Comparison of ENCODE assay signal across 26 cellular contexts in genomic region chr20:64260239-64260638, GRCh38. TPM values are rescaled to one million over a fixed set of nuclear protein-coding genes. Genes with fewer than 3 reads are reported as not detected.
DNase-seq lines count a peak whose midpoint lies in the region; ATAC-seq, FAIRE-seq and TF ChIP-seq lines count a peak whose summit lies in the region.
"Had no signal": no experiment of that assay in that cellular context is flagged by ENCODE, and none has a peak within 500 bp of the region (broad histone marks: within the 10 kb centered on the region; RNA-seq: fewer than 3 reads in every experiment).

No MANE protein-coding gene starts in this region.

- peaks cover 50% of the 10 kb centered on the region for H3K36me3 Mint-ChIP-seq in activated T-helper 17 cell treated with anti-CD3 and anti-CD28 coated beads, Interleukin-2, amount 50 U/mL, for 72 hours (ENCODE audit: low read depth)
- H3K36me3 Mint-ChIP-seq in nephron (ENCODE audit: low read depth): peaks cover 18% of the 10 kb centered on the region

- peaks cover 36% of the 10 kb centered on the region for H3K4me1 Mint-ChIP-seq in activated T-helper 17 cell treated with anti-CD3 and anti-CD28 coated beads, Interleukin-2, amount 50 U/mL, for 72 hours
- peaks cover 71% of the 10 kb centered on the region for H3K4me1 Mint-ChIP-seq in nephron

- no peaks in the 10 kb centered on the region for H3K27me3 Mint-ChIP-seq in activated T-helper 17 cell treated with anti-CD3 and anti-CD28 coated beads, Interleukin-2, amount 50 U/mL, for 72 hours
- H3K27me3 Mint-ChIP-seq in nephron (ENCODE audit: low read depth): no peaks in the 10 kb centered on the region

- no peaks in the 10 kb centered on the region for H3K9me3 Mint-ChIP-seq in activated T-helper 17 cell treated with anti-CD3 and anti-CD28 coated beads, Interleukin-2, amount 50 U/mL, for 72 hours
- H3K9me3 Mint-ChIP-seq in nephron: no peaks in the 10 kb centered on the region
- H3K9me3 Mint-ChIP-seq: T-helper 1 cell treated with Interleukin-12 subunit alpha and Interleukin-12 subunit beta and Interleukin-4 antibody, amounts not matched to agents 30 μg/mL and 1 μg/mL, for 36 hours had no signal

- ATAC-seq in right lobe of liver: no peak
- ATAC-seq in HepG2: no peak
- no peak for ATAC-seq in activated T-helper 17 cell treated with anti-CD3 and anti-CD28 coated beads, Interleukin-2, amount 50 U/mL, for 72 hours (replicated peaks)
- ATAC-seq in HG02970 (IDR thresholded peaks at IDR 0.05; ENCODE audit: low FRiP score, unreplicated experiment): no peak
- ATAC-seq: GM12878 had no signal

- no peak overlapping the region for H3K4me3 ChIP-seq in right lobe of liver
- no peak overlapping the region for H3K4me3 ChIP-seq in HepG2 (replicated peaks in 1 of 3; ENCODE audit: insufficient read depth in 1 of 3, low read depth in 2 of 3, low read length in 3 of 3)
- no peak overlapping the region for H3K4me3 ChIP-seq in uterus
- H3K4me3 ChIP-seq: cardiac muscle cell, GM12878, PC-9, SJCRH30 had no signal

- intact Hi-C loops in right lobe of liver (cut with DNase I) (no loop called here), HepG2 (cut with micrococcal nuclease; ENCODE audit: unreplicated experiment) (no loop called here), uterus (cut with DNase I; ENCODE audit: low total_unique reads) (no loop called here)

- H3K9me3 ChIP-seq in right lobe of liver (no peaks in the 10 kb centered on the region), HepG2 (ENCODE audit: low read length) (no peaks in the 10 kb centered on the region), uterus (no peaks in the 10 kb centered on the region)
- H3K9me3 ChIP-seq: SJCRH30 had no signal

- peaks cover 0 to 6% (median 0%) of the 10 kb centered on the region in 4 donors for H3K36me3 ChIP-seq in right lobe of liver
- H3K36me3 ChIP-seq in HepG2 (replicated peaks in 1 of 2; ENCODE audit: control insufficient read depth in 1 of 2, insufficient read depth in 2 of 2, low read length in 2 of 2): peaks cover 19 to 39% of the 10 kb centered on the region in 2 experiments; a peak in 4 of 5 replicates
- H3K36me3 ChIP-seq in uterus: no peaks in the 10 kb centered on the region
- H3K36me3 ChIP-seq: cardiac muscle cell, SJCRH30 had no signal

- H3K27ac ChIP-seq in right lobe of liver (peak overlapping the region in 2 of 3 donors; percentile 25 to 56), HepG2 (ENCODE audit: extremely low read length, insufficient read depth, low read length) (no peak overlapping the region), uterus (peak overlapping the region; percentile 39 to 72)
- H3K27ac ChIP-seq: epithelial cell of prostate, PC-9, SJCRH30, VCaP had no signal

- TF ChIP-seq CTCF in right lobe of liver (IDR thresholded peaks at IDR 0.05) (no peak), HepG2 (CRISPR knock-in tag; IDR thresholded peaks at IDR 0.05) (no peak), nephron (IDR thresholded peaks at IDR 0.05; ENCODE audit: unreplicated experiment in 3 of 3) (no peak), uterus (IDR thresholded peaks at IDR 0.05) (no peak)

- H3K79me2 ChIP-seq in HepG2 (ENCODE audit: insufficient read depth, low read length): peaks cover 30% of the 10 kb centered on the region

- no peaks in the 10 kb centered on the region for H4K20me1 ChIP-seq in HepG2 (ENCODE audit: insufficient read depth, low read length)

- H3K27me3 ChIP-seq in right lobe of liver: no peaks in the 10 kb centered on the region
- H3K27me3 ChIP-seq in HepG2 (ENCODE audit: control insufficient read depth in 1 of 2, insufficient read depth in 2 of 2, low read length in 2 of 2): no peaks in the 10 kb centered on the region; a peak in 1 of 5 replicates
- H3K27me3 ChIP-seq in uterus: no peaks in the 10 kb centered on the region
- H3K27me3 ChIP-seq: cardiac muscle cell, dorsolateral prefrontal cortex, SJCRH30 had no signal

- no peak for DNase-seq in right lobe of liver
- no peak for DNase-seq in HepG2 (ENCODE audit: low spot score)
- DNase-seq in uterus: no peak
- no peak for DNase-seq in DMS53 treated with DMSO at 0.1 percent for 48 hours (lab: John Stamatoyannopoulos, UW; ENCODE audit: unreplicated experiment)
- DNase-seq: activated CD4-positive, alpha-beta T cell treated with anti-CD3 and anti-CD28 coated beads, Interleukin-2, amount 50 U/mL, for 4 hours; activated gamma-delta T cell; DMS79 treated with DMSO at 0.1 percent for 48 hours; dorsolateral prefrontal cortex; HCEC 1CT; hippocampal formation; KBM-7; MM.1S; NCI-H1417 treated with DMSO at 0.1 percent for 48 hours; NCI-H510A; occipital lobe; PC-9; SJCRH30; stimulated activated CD4-positive, alpha-beta T cell treated with anti-CD3 and anti-CD28 coated beads, Interleukin-4, amount 100 ng/mL, for 4 hours had no signal

- no peak for TF ChIP-seq RAD21 in HepG2 (CRISPR knock-in tag; IDR thresholded peaks at IDR 0.05)

- POLR2A ChIA-PET in HepG2 (lab: Yijun Ruan, JAX): no interaction called here

- no peak for TF ChIP-seq POLR2A in right lobe of liver (IDR thresholded peaks at IDR 0.05)
- TF ChIP-seq POLR2A in HepG2 (IDR thresholded peaks at IDR 0.05; ENCODE audit: insufficient read depth in 1 of 2, low read depth in 2 of 2, low read length in 2 of 2): no peak
- no peak for TF ChIP-seq POLR2A in uterus (IDR thresholded peaks at IDR 0.05)

- no peak for FAIRE-seq in HepG2 (lab: Jason Lieb, UNC)
- FAIRE-seq: GM12878 had no signal

- TF ChIP-seq EP300 in HepG2 (IDR thresholded peaks at IDR 0.05; ENCODE audit: low read depth in 2 of 2, low read length in 2 of 2) (no peak), HepG2 (CRISPR knock-in tag; IDR thresholded peaks at IDR 0.05; ENCODE audit: borderline replicate concordance) (no peak)

- BruUV-seq in HepG2 (replicated peaks; lab: Mats Ljungman, UMichigan): no TSS peak

- H3K4me2 ChIP-seq in HepG2 (ENCODE audit: low read depth, low read length): no peak overlapping the region
- H3K4me2 ChIP-seq: PC-9 had no signal

- 42% methylated on average over 4 of the region's 6 CpGs for WGBS in right lobe of liver (ENCODE audit: insufficient coverage, low coverage, low lambda C conversion rate, missing lambda C conversion rate)
- 86% methylated on average over 6 of the region's 6 CpGs for WGBS in HepG2 (ENCODE audit: low lambda C conversion rate)

- H2AFZ ChIP-seq in HepG2 (ENCODE audit: low read length): no peak overlapping the region
- H2AFZ ChIP-seq: PC-9 had no signal

- H3K4me1 ChIP-seq in right lobe of liver: peaks cover 0 to 11% (median 0%) of the 10 kb centered on the region in 4 donors
- H3K4me1 ChIP-seq in HepG2 (ENCODE audit: insufficient read depth, low read length): peaks cover 35% of the 10 kb centered on the region
- peaks cover 8 to 12% of the 10 kb centered on the region in 2 donors for H3K4me1 ChIP-seq in uterus
- H3K4me1 ChIP-seq: SJCRH30 had no signal

- CTCF ChIA-PET in HepG2 (lab: Yijun Ruan, JAX; ENCODE audit: low intra/inter-chr PET ratio, low total read pairs): no interaction called here

- H3K9ac ChIP-seq in HepG2 (ENCODE audit: insufficient read depth, low read depth, low read length): no peak overlapping the region

- peak overlapping the region; percentile 83 for H3K27ac Mint-ChIP-seq in activated T-helper 17 cell treated with anti-CD3 and anti-CD28 coated beads, Interleukin-2, amount 50 U/mL, for 72 hours
- peak overlapping the region; percentile 89 to 93 (median 93) for H3K27ac Mint-ChIP-seq in nephron

- in situ Hi-C loops in HepG2 (cut with HindIII; ENCODE audit: extremely low pct_ligation_motif_present, low pct_unique_long_range_greater_than_20kb): no loop called here

- H3K4me3 Mint-ChIP-seq in activated T-helper 17 cell treated with anti-CD3 and anti-CD28 coated beads, Interleukin-2, amount 50 U/mL, for 72 hours: peak overlapping the region; percentile 24
- peak overlapping the region; percentile 6 to 36 (median 8) for H3K4me3 Mint-ChIP-seq in nephron

TF ChIP-seq in HepG2, 621 proteins besides CTCF, POLR2A, EP300 and RAD21 (continues in another document):
- TF ChIP-seq PHF5A (CRISPR knock-in tag; IDR thresholded peaks at IDR 0.05; ENCODE audit: low read depth, unreplicated experiment): no peak
- no peak for TF ChIP-seq FOXK2 (IDR thresholded peaks at IDR 0.05)

RNA-seq across cellular contexts. Expression of gene PCMTD2, which starts 4.7 kb away (rescaled TPM):
- total RNA-seq in right lobe of liver: 10 to 100 TPM; 24.5 to 39.7 (median 28.6) TPM
- total RNA-seq in HepG2 (2016; rRNA removed; fragmentation: Illumina TruSeq; extraction: Trizol): 47.0 and 50.5 TPM in 2 replicates
- total RNA-seq in HepG2 (2016; cell fraction: cytosol; rRNA removed; fragmentation: Illumina TruSeq; extraction: Trizol; ENCODE audit: low read depth): 5.3 and 6.4 TPM in 2 replicates
- total RNA-seq in HepG2 (2016; cell fraction: insoluble cytoplasmic fraction; rRNA removed; fragmentation: Illumina TruSeq; extraction: Trizol): 44.0 and 57.6 TPM in 2 replicates
- total RNA-seq in HepG2 (2016; cell fraction: membrane; rRNA removed; fragmentation: Illumina TruSeq; extraction: Trizol): 23.6 and 27.0 TPM in 2 replicates
- 52.1 and 60.5 TPM in 2 replicates for total RNA-seq in HepG2 (2016; cell fraction: nucleus; rRNA removed; fragmentation: Illumina TruSeq; extraction: Trizol)
- polyA plus RNA-seq in HepG2 (2011; rRNA removed): 66.3 and 76.9 TPM in 2 replicates
- polyA plus RNA-seq in HepG2 (2011; cell fraction: cytosol; rRNA removed): 40.5 and 52.8 TPM in 2 replicates
- polyA plus RNA-seq in HepG2 (2011; cell fraction: nucleus; rRNA removed): 117 and 148 TPM in 2 replicates
- polyA plus RNA-seq in HepG2 (2012): 58.6 and 62.1 TPM in 2 replicates
- polyA plus RNA-seq in HepG2 (2016; cell fraction: cytosol; fragmentation: Illumina TruSeq; extraction: Trizol; ENCODE audit: low read depth): 1.5 and 2.4 TPM in 2 replicates
- polyA plus RNA-seq in HepG2 (2016; cell fraction: insoluble cytoplasmic fraction; fragmentation: Illumina TruSeq; extraction: Trizol; ENCODE audit: low read depth): 41.2 and 44.9 TPM in 2 replicates
- 10.2 and 12.5 TPM in 2 replicates for polyA plus RNA-seq in HepG2 (2016; cell fraction: membrane; fragmentation: Illumina TruSeq; extraction: Trizol; ENCODE audit: low read depth)
- polyA plus RNA-seq in HepG2 (2016; cell fraction: nucleus; fragmentation: Illumina TruSeq; extraction: Trizol; ENCODE audit: insufficient read depth, low read depth): 134 and 146 TPM in 2 replicates
- 20.0 and 41.6 TPM in 2 replicates for polyA minus RNA-seq in HepG2 (2011; rRNA and poly(A)+ RNA removed; ENCODE audit: low replicate concordance)
- polyA minus RNA-seq in HepG2 (2011; cell fraction: cytosol; rRNA and poly(A)+ RNA removed): 36.8 and 46.1 TPM in 2 replicates
- polyA minus RNA-seq in HepG2 (2011; cell fraction: nucleus; rRNA and poly(A)+ RNA removed): 78.9 and 107 TPM in 2 replicates
- total RNA-seq in activated T-helper 17 cell treated with anti-CD3 and anti-CD28 coated beads, Interleukin-2, amount 50 U/mL, for 72 hours: 10 to 100 TPM; 29.6 to 37.9 TPM
- total RNA-seq in uterus: 100 to 1,000 TPM in 1 of 4 donors, 10 to 100 TPM in 3; 50.5 to 162 (median 66.1) TPM
